Comparison of ENCODE assay signal across 1 cellular context in the genomic region with DNA sequence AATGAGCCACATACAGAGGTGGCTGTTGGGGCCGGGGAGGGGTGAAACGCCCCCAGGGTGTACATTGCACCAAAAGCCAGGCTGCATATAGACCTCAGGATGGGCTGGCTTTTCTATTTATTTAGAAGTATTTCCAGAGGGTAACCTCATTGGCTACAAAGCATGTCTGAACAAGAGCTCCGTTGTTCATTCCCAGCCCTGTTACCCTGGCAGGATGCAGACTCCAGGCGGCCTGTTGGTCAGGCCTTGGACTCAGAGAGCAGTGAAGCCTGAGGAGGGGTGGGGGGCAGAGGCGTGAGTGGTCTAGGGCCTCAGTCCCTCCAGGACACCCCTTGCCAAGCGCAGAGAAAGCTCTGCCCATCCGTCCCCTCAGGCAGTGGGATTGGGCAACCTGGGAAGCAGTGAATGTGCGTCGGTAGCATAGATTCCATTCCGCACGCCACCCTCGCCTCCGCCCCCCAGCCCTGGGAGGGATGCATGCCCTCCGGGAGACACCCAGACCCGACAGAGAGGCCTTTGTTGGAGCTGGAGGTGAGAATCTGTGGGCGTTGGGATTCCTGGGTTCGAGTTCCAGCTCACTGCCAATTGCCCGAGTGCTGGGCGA.
A peak's percentile ranks its signal among the peaks of the same experiment; 100 is the strongest.
TF ChIP-seq lines count a peak whose summit lies in the region.

No MANE protein-coding gene starts in this region.

TF ChIP-seq in HepG2, 621 proteins besides CTCF, POLR2A, EP300 and RAD21 (continued from another document):
- TF ChIP-seq, protein P1, sequence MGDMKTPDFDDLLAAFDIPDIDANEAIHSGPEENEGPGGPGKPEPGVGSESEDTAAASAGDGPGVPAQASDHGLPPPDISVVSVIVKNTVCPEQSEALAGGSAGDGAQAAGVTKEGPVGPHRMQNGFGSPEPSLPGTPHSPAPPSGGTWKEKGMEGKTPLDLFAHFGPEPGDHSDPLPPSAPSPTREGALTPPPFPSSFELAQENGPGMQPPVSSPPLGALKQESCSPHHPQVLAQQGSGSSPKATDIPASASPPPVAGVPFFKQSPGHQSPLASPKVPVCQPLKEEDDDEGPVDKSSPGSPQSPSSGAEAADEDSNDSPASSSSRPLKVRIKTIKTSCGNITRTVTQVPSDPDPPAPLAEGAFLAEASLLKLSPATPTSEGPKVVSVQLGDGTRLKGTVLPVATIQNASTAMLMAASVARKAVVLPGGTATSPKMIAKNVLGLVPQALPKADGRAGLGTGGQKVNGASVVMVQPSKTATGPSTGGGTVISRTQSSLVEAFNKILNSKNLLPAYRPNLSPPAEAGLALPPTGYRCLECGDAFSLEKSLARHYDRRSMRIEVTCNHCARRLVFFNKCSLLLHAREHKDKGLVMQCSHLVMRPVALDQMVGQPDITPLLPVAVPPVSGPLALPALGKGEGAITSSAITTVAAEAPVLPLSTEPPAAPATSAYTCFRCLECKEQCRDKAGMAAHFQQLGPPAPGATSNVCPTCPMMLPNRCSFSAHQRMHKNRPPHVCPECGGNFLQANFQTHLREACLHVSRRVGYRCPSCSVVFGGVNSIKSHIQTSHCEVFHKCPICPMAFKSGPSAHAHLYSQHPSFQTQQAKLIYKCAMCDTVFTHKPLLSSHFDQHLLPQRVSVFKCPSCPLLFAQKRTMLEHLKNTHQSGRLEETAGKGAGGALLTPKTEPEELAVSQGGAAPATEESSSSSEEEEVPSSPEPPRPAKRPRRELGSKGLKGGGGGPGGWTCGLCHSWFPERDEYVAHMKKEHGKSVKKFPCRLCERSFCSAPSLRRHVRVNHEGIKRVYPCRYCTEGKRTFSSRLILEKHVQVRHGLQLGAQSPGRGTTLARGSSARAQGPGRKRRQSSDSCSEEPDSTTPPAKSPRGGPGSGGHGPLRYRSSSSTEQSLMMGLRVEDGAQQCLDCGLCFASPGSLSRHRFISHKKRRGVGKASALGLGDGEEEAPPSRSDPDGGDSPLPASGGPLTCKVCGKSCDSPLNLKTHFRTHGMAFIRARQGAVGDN (CRISPR knock-in tag; IDR thresholded peaks at IDR 0.05), result peak; percentile 44; the same call in 1 of the 2 replicates
- peak; percentile 54; the same call in 1 of the 2 replicates for TF ChIP-seq PATZ1 (CRISPR knock-in tag; IDR thresholded peaks at IDR 0.05)
- peak; percentile 44; the same call in 1 of the 2 replicates for TF ChIP-seq TBX2 (CRISPR knock-in tag; IDR thresholded peaks at IDR 0.05; ENCODE audit: borderline replicate concordance)
- TF ChIP-seq RELA (CRISPR knock-in tag; IDR thresholded peaks at IDR 0.05), result no peak
- no peak for TF ChIP-seq HNF4G (IDR thresholded peaks at IDR 0.05; ENCODE audit: borderline replicate concordance, low read depth, low read length)
- TF ChIP-seq HNF4G (CRISPR knock-in tag; IDR thresholded peaks at IDR 0.05; ENCODE audit: borderline replicate concordance, low read depth), result no peak
- peak; percentile 77; the same call in 1 of the 2 replicates for TF ChIP-seq ZBTB38 (CRISPR knock-in tag; IDR thresholded peaks at IDR 0.05)
- TF ChIP-seq AGO2 (optimal IDR thresholded peaks at IDR 0.05; ENCODE audit: low read depth, low read length), result peak; percentile 66
- TF ChIP-seq HNF1B (CRISPR knock-in tag; IDR thresholded peaks at IDR 0.05), result no peak
